In genomic region chr20:49583669-49584417, GRCh38 we compare ENCODE assay signal across 9 cellular contexts. TPM values are rescaled to one million over a fixed set of nuclear protein-coding genes. Genes with fewer than 3 reads are reported as not detected.
DNase-seq lines count a peak whose midpoint lies in the region; ATAC-seq and TF ChIP-seq lines count a peak whose summit lies in the region.
"Had no signal": no experiment of that assay in that cellular context is flagged by ENCODE, and none has a peak within 500 bp of the region (broad histone marks: within the 10 kb centered on the region; RNA-seq: fewer than 3 reads in every experiment).

No MANE protein-coding gene starts in this region.

- H3K4me1 Mint-ChIP-seq in osteocyte (ENCODE audit: unreplicated experiment), result peaks cover 91% of the 10 kb centered on the region
- H3K4me1 Mint-ChIP-seq in endothelial cell (ENCODE audit: unreplicated experiment), result peaks cover 4% of the 10 kb centered on the region

- intact Hi-C loops in esophagus squamous epithelium (cut with DNase I) (no loop called here), spleen (cut with DNase I; ENCODE audit: low total_unique reads) (no loop called here)

- peak overlapping the region; percentile 65 for H3K27ac Mint-ChIP-seq in osteocyte (ENCODE audit: unreplicated experiment)
- H3K27ac Mint-ChIP-seq in endothelial cell (ENCODE audit: unreplicated experiment), result no peak overlapping the region

- DNase-seq in HS-27A (ENCODE audit: low read depth) (peak; percentile 66), Peyer's patch (peak in 2 of 3 donors; percentile 66 to 77), esophagus squamous epithelium (lab: John Stamatoyannopoulos, UW) (no peak), osteocyte (ENCODE audit: extremely low spot score, unreplicated experiment) (no peak), spleen (no peak), hypothalamus (lab: John Stamatoyannopoulos, UW) (no peak), endothelial cell (ENCODE audit: low spot score) (no peak)

- no peak for ATAC-seq in GM18861 (IDR thresholded peaks at IDR 0.05; ENCODE audit: unreplicated experiment)

- H3K27ac ChIP-seq in Peyer's patch (peak overlapping the region in 3 of 4 donors; percentile 40 to 79 (median 46)), esophagus squamous epithelium (peak overlapping the region; percentile 33 to 80 (median 75)), spleen (no peak overlapping the region)
- H3K27ac ChIP-seq: epithelial cell of prostate had no signal

- H3K36me3 ChIP-seq in Peyer's patch, result no peaks in the 10 kb centered on the region
- H3K36me3 ChIP-seq in esophagus squamous epithelium, result no peaks in the 10 kb centered on the region
- H3K36me3 ChIP-seq in spleen, result no peaks in the 10 kb centered on the region

- H3K4me1 ChIP-seq in Peyer's patch (peaks cover 0 to 17% (median 0%) of the 10 kb centered on the region in 4 donors), esophagus squamous epithelium (peaks cover 0 to 54% (median 27%) of the 10 kb centered on the region in 3 donors), spleen (peaks cover 0 to 11% (median 0%) of the 10 kb centered on the region in 6 donors)

- H3K9me3 ChIP-seq in Peyer's patch, result no peaks in the 10 kb centered on the region
- peaks cover 0 to 7% (median 6%) of the 10 kb centered on the region in 3 donors for H3K9me3 ChIP-seq in esophagus squamous epithelium
- H3K9me3 ChIP-seq in spleen, result peaks cover 0 to 13% (median 10%) of the 10 kb centered on the region in 8 donors

- H3K27me3 ChIP-seq in Peyer's patch, result no peaks in the 10 kb centered on the region
- peaks cover 0 to 42% (median 0%) of the 10 kb centered on the region in 4 donors for H3K27me3 ChIP-seq in esophagus squamous epithelium
- peaks cover 0 to 19% (median 0%) of the 10 kb centered on the region in 7 donors for H3K27me3 ChIP-seq in spleen (replicated peaks in 1 of 7)

- H3K4me3 Mint-ChIP-seq in osteocyte (ENCODE audit: unreplicated experiment) (no peak overlapping the region), endothelial cell (ENCODE audit: unreplicated experiment) (no peak overlapping the region)

- TF ChIP-seq CTCF in Peyer's patch (IDR thresholded peaks at IDR 0.05) (peak in 2 of 6 experiments; percentile 17 to 30), esophagus squamous epithelium (IDR thresholded peaks at IDR 0.05) (no peak), osteocyte (IDR thresholded peaks at IDR 0.05) (no peak), spleen (IDR thresholded peaks at IDR 0.05 in 8 of 11, conservative IDR thresholded peaks at IDR 0.05 in 3 of 11) (no peak), endothelial cell (IDR thresholded peaks at IDR 0.05; ENCODE audit: unreplicated experiment) (no peak)

- H3K4me3 ChIP-seq in Peyer's patch, result no peak overlapping the region
- H3K4me3 ChIP-seq in esophagus squamous epithelium, result no peak overlapping the region
- no peak overlapping the region for H3K4me3 ChIP-seq in spleen

- H3K9me3 Mint-ChIP-seq in osteocyte (ENCODE audit: unreplicated experiment) (peaks cover 4% of the 10 kb centered on the region), endothelial cell (ENCODE audit: unreplicated experiment) (no peaks in the 10 kb centered on the region)

- H3K36me3 Mint-ChIP-seq in osteocyte (ENCODE audit: unreplicated experiment), result no peaks in the 10 kb centered on the region
- no peaks in the 10 kb centered on the region for H3K36me3 Mint-ChIP-seq in endothelial cell (ENCODE audit: low read depth, unreplicated experiment)

- TF ChIP-seq POLR2A in Peyer's patch (IDR thresholded peaks at IDR 0.05), result peak in 1 of 2 donors; percentile 14
- TF ChIP-seq POLR2A in esophagus squamous epithelium (IDR thresholded peaks at IDR 0.05), result no peak
- no peak for TF ChIP-seq POLR2A in spleen (IDR thresholded peaks at IDR 0.05)

- WGBS in esophagus squamous epithelium, 2 donors, result 31 to 46% methylated on average over 9 to 11 of the region's 12 CpGs
- 61 to 77% (median 73%) methylated on average over 11 to 12 of the region's 12 CpGs for WGBS in spleen, 5 donors

- H3K27me3 Mint-ChIP-seq in osteocyte (ENCODE audit: unreplicated experiment) (no peaks in the 10 kb centered on the region), endothelial cell (ENCODE audit: unreplicated experiment) (peaks cover 8% of the 10 kb centered on the region)

RNA-seq across cellular contexts. Expression of gene PTGIS, which starts 15.9 kb away (rescaled TPM):
- total RNA-seq in Peyer's patch (10 to 100 TPM in 2 of 4 donors, 1 to 10 TPM in 2; 3.5 to 30.5 (median 11.1) TPM), esophagus squamous epithelium (10 to 100 TPM in 2 of 4 donors, 1 to 10 TPM in 2; 1.6 to 34.1 (median 8.6) TPM), osteocyte (67.6 and 72.1 TPM in 2 replicates), spleen (1 to 10 TPM in 3 of 7 donors, under 1 TPM in 4; 0.34 to 1.6 (median 0.98) TPM), endothelial cell (ENCODE audit: unreplicated experiment) (12.2 TPM)
- 1 to 10 TPM in 1 of 3 donors, under 1 TPM in 2; 0.15 to 1.5 (median 0.86) TPM for polyA plus RNA-seq in spleen

Comparison
In these comparisons a context has a peak if more than half of its experiments do, and no peak if none do; other contexts are left out.
1. DNase-seq: peak in HS-27A (single experiment) and Peyer's patch (2 of 3); none in esophagus squamous epithelium (single experiment), osteocyte (single experiment), spleen (single experiment), hypothalamus (0 of 51) and endothelial cell (single experiment).
2. H3K27ac ChIP-seq: peak in Peyer's patch (3 of 4) and esophagus squamous epithelium (4 of 4); none in spleen (0 of 8).